Comparison of ENCODE assay signal across 1 cellular context in the genomic region with DNA sequence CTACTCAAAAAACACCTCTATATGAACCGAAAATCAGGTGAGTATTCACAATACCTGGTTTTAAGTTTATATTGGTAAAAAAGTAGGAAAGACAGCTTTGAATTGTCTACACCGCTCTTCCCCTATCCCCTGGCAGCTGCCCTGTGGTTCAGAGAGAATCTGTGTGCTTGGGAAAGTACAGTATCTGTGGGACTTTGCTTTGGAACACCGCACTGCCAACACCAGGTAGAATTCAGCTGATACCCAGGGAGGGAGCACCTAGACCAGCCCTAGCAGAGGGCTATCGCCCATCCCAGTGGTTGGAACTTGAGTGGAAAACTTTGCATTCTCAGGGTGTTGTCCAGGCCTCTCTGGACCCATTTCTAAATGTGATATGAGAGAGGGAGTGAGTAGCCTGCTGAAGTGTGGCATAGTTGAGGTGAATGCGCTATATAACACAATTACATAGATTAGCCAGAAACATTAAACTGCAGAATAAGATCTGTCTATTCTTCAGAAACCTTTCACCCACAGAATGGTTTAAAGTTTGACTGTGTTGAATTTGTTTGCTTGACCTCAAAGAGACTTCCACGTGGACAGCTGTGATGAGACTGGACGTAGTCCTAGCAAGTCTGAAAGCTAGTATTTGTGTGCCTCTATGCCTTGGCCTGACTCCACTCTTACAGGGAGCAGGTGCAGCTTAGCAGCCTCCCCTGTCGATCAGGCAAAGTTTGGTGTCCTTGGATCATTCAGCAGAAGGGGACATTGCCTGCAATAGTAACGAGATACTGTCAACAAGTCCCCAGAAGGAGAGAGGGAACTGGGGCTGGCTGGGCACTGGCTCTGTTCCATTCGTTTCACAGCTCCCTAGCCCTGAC.
A peak's percentile ranks its signal among the peaks of the same experiment; 100 is the strongest.
TF ChIP-seq lines count a peak whose summit lies in the region.

No MANE protein-coding gene starts in this region.

TF ChIP-seq in HepG2, 621 proteins besides CTCF, POLR2A, EP300 and RAD21 (continued from another document and continues in another):
- TF ChIP-seq ZNF839 (CRISPR knock-in tag; IDR thresholded peaks at IDR 0.05; ENCODE audit: borderline replicate concordance) (no peak), ZNF350 (CRISPR knock-in tag; IDR thresholded peaks at IDR 0.05; ENCODE audit: borderline replicate concordance, low read depth) (peak; percentile 66; the same call in 1 of the 2 replicates), ZNF562 (CRISPR knock-in tag; IDR thresholded peaks at IDR 0.05; ENCODE audit: borderline replicate concordance) (no peak), TCF7L2 (IDR thresholded peaks at IDR 0.05; ENCODE audit: low read depth, low read length) (no peak), ZZZ3 (CRISPR knock-in tag; IDR thresholded peaks at IDR 0.05; ENCODE audit: borderline replicate concordance) (no peak), PITX1 (CRISPR knock-in tag; IDR thresholded peaks at IDR 0.05) (peak; percentile 66; the same call in 1 of the 2 replicates), SKI (IDR thresholded peaks at IDR 0.05; ENCODE audit: partially characterized antibody) (no peak), ZNF432 (CRISPR knock-in tag; IDR thresholded peaks at IDR 0.05; ENCODE audit: borderline replicate concordance) (no peak), ZNF878 (CRISPR knock-in tag; IDR thresholded peaks at IDR 0.05) (no peak), NFYB (CRISPR knock-in tag; IDR thresholded peaks at IDR 0.05) (no peak), PTBP1 (IDR thresholded peaks at IDR 0.05; ENCODE audit: low read depth, low read length, poor library complexity, severe bottlenecking) (no peak), CCAR2 (optimal IDR thresholded peaks at IDR 0.05; ENCODE audit: low read depth, low read length) (no peak), ATF7-NPFF (CRISPR knock-in tag; IDR thresholded peaks at IDR 0.05; ENCODE audit: low read depth) (no peak), ZNF782 (CRISPR knock-in tag; IDR thresholded peaks at IDR 0.05; ENCODE audit: borderline replicate concordance) (peak; percentile 62; the same call in 1 of the 2 replicates), HOXA3 (CRISPR knock-in tag; IDR thresholded peaks at IDR 0.05) (peak; percentile 67; the same call in 1 of the 2 replicates), ZIK1 (CRISPR knock-in tag; IDR thresholded peaks at IDR 0.05; ENCODE audit: borderline replicate concordance, low read depth) (peak; percentile 71; the same call in 1 of the 2 replicates), TSC22D2 (CRISPR knock-in tag; IDR thresholded peaks at IDR 0.05; ENCODE audit: borderline replicate concordance) (peak; percentile 30; the same call in 1 of the 2 replicates), ASH2L (IDR thresholded peaks at IDR 0.05; ENCODE audit: insufficient read length, low read depth, low read length) (no peak), RBFOX2 (IDR thresholded peaks at IDR 0.05; ENCODE audit: low read depth, low read length) (no peak), ZSCAN12 (CRISPR knock-in tag; IDR thresholded peaks at IDR 0.05) (no peak), ZFP36 (IDR thresholded peaks at IDR 0.05; ENCODE audit: borderline replicate concordance, low read depth, low read length, partially characterized antibody) (no peak), ATF7 (IDR thresholded peaks at IDR 0.05) (no peak), ATF7 (CRISPR knock-in tag; IDR thresholded peaks at IDR 0.05) (no peak), ZNF451 (CRISPR knock-in tag; IDR thresholded peaks at IDR 0.05) (no peak), ZSCAN29 (CRISPR knock-in tag; conservative IDR thresholded peaks at IDR 0.05) (no peak)
- TF ChIP-seq, protein P1, sequence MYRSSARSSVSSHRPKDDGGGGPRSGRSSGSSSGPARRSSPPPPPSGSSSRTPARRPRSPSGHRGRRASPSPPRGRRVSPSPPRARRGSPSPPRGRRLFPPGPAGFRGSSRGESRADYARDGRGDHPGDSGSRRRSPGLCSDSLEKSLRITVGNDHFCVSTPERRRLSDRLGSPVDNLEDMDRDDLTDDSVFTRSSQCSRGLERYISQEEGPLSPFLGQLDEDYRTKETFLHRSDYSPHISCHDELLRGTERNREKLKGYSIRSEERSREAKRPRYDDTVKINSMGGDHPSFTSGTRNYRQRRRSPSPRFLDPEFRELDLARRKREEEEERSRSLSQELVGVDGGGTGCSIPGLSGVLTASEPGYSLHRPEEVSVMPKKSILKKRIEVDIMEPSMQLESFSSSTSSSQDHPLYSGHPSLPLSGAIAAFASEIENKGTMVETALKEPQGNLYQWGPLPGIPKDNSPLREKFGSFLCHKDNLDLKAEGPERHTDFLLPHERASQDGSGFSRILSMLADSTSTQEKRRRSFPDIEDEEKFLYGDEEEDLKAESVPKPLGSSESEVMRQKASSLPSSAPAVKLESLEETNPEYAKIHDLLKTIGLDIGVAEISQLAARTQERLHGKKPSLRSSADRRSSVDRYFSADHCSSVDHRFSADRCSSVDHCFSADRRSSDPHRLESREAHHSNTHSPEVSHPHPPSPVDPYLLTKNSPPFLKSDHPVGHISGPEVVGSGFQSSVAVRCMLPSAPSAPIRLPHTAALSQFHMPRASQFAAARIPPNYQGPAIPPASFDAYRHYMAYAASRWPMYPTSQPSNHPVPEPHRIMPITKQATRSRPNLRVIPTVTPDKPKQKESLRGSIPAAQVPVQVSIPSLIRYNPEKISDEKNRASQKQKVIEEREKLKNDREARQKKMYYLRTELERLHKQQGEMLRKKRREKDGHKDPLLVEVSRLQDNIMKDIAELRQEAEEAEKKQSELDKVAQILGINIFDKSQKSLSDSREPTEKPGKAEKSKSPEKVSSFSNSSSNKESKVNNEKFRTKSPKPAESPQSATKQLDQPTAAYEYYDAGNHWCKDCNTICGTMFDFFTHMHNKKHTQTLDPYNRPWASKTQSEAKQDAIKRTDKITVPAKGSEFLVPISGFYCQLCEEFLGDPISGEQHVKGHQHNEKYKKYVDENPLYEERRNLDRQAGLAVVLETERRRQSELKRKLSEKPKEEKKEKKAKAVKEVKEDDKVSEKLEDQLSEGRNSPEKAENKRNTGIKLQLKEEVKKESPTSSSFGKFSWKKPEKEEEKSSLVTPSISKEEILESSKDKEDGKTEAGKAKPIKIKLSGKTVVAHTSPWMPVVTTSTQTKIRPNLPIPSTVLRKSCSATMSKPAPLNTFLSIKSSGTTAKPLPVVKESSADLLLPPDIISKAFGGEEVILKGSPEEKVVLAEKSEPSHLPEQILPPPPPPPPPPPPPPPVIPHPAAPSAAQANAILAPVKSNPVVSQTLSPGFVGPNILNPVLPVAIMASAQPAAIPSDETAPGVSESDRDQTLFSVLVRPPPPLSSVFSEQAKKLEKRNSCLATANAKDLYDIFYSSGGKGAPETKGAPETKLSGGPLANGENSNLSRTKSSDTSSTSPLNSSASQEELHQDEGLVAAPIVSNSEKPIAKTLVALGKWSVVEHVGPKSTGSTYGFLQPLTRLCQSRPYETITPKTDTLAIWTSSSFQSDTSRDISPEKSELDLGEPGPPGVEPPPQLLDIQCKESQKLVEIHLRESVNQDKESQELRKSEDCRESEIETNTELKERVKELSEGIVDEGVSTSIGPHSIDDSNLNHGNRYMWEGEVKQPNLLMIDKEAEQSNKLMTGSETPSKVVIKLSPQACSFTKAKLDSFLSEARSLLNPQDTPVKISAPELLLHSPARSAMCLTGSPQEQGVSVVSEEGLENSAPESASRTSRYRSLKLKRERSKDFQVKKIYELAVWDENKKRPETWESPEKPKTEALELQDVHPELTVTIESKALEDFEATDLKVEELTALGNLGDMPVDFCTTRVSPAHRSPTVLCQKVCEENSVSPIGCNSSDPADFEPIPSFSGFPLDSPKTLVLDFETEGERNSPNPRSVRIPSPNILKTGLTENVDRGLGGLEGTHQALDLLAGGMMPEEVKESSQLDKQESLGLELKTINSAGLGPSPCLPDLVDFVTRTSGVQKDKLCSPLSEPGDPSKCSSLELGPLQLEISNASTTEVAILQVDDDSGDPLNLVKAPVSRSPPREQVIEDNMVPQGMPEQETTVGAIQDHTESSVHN (CRISPR knock-in tag; IDR thresholded peaks at IDR 0.05): no peak
- TF ChIP-seq, protein P2, sequence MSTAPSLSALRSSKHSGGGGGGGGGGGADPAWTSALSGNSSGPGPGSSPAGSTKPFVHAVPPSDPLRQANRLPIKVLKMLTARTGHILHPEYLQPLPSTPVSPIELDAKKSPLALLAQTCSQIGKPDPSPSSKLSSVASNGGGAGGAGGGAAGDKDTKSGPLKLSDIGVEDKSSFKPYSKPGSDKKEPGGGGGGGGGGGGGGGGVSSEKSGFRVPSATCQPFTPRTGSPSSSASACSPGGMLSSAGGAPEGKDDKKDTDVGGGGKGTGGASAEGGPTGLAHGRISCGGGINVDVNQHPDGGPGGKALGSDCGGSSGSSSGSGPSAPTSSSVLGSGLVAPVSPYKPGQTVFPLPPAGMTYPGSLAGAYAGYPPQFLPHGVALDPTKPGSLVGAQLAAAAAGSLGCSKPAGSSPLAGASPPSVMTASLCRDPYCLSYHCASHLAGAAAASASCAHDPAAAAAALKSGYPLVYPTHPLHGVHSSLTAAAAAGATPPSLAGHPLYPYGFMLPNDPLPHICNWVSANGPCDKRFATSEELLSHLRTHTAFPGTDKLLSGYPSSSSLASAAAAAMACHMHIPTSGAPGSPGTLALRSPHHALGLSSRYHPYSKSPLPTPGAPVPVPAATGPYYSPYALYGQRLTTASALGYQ (CRISPR knock-in tag; IDR thresholded peaks at IDR 0.05): no peak
- TF ChIP-seq, protein P3, sequence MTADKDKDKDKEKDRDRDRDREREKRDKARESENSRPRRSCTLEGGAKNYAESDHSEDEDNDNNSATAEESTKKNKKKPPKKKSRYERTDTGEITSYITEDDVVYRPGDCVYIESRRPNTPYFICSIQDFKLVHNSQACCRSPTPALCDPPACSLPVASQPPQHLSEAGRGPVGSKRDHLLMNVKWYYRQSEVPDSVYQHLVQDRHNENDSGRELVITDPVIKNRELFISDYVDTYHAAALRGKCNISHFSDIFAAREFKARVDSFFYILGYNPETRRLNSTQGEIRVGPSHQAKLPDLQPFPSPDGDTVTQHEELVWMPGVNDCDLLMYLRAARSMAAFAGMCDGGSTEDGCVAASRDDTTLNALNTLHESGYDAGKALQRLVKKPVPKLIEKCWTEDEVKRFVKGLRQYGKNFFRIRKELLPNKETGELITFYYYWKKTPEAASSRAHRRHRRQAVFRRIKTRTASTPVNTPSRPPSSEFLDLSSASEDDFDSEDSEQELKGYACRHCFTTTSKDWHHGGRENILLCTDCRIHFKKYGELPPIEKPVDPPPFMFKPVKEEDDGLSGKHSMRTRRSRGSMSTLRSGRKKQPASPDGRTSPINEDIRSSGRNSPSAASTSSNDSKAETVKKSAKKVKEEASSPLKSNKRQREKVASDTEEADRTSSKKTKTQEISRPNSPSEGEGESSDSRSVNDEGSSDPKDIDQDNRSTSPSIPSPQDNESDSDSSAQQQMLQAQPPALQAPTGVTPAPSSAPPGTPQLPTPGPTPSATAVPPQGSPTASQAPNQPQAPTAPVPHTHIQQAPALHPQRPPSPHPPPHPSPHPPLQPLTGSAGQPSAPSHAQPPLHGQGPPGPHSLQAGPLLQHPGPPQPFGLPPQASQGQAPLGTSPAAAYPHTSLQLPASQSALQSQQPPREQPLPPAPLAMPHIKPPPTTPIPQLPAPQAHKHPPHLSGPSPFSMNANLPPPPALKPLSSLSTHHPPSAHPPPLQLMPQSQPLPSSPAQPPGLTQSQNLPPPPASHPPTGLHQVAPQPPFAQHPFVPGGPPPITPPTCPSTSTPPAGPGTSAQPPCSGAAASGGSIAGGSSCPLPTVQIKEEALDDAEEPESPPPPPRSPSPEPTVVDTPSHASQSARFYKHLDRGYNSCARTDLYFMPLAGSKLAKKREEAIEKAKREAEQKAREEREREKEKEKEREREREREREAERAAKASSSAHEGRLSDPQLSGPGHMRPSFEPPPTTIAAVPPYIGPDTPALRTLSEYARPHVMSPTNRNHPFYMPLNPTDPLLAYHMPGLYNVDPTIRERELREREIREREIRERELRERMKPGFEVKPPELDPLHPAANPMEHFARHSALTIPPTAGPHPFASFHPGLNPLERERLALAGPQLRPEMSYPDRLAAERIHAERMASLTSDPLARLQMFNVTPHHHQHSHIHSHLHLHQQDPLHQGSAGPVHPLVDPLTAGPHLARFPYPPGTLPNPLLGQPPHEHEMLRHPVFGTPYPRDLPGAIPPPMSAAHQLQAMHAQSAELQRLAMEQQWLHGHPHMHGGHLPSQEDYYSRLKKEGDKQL (CRISPR knock-in tag; IDR thresholded peaks at IDR 0.05; ENCODE audit: low read depth): no peak
- TF ChIP-seq, protein P4, sequence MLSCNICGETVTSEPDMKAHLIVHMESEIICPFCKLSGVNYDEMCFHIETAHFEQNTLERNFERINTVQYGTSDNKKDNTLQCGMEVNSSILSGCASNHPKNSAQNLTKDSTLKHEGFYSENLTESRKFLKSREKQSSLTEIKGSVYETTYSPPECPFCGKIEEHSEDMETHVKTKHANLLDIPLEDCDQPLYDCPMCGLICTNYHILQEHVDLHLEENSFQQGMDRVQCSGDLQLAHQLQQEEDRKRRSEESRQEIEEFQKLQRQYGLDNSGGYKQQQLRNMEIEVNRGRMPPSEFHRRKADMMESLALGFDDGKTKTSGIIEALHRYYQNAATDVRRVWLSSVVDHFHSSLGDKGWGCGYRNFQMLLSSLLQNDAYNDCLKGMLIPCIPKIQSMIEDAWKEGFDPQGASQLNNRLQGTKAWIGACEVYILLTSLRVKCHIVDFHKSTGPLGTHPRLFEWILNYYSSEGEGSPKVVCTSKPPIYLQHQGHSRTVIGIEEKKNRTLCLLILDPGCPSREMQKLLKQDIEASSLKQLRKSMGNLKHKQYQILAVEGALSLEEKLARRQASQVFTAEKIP (CRISPR knock-in tag; IDR thresholded peaks at IDR 0.05; ENCODE audit: borderline replicate concordance): no peak
- TF ChIP-seq, protein P5, sequence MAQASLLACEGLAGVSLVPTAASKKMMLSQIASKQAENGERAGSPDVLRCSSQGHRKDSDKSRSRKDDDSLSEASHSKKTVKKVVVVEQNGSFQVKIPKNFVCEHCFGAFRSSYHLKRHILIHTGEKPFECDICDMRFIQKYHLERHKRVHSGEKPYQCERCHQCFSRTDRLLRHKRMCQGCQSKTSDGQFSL (CRISPR knock-in tag; IDR thresholded peaks at IDR 0.05): no peak
- TF ChIP-seq, protein P6, sequence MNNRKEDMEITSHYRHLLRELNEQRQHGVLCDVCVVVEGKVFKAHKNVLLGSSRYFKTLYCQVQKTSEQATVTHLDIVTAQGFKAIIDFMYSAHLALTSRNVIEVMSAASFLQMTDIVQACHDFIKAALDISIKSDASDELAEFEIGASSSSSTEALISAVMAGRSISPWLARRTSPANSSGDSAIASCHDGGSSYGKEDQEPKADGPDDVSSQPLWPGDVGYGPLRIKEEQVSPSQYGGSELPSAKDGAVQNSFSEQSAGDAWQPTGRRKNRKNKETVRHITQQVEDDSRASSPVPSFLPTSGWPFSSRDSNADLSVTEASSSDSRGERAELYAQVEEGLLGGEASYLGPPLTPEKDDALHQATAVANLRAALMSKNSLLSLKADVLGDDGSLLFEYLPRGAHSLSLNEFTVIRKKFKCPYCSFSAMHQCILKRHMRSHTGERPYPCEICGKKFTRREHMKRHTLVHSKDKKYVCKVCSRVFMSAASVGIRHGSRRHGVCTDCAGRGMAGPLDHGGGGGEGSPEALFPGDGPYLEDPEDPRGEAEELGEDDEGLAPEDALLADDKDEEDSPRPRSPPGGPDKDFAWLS (CRISPR knock-in tag; IDR thresholded peaks at IDR 0.05; ENCODE audit: borderline replicate concordance): no peak
- TF ChIP-seq, protein P7, sequence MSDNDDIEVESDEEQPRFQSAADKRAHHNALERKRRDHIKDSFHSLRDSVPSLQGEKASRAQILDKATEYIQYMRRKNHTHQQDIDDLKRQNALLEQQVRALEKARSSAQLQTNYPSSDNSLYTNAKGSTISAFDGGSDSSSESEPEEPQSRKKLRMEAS (IDR thresholded peaks at IDR 0.05): peak; percentile 97
- TF ChIP-seq, protein P8, sequence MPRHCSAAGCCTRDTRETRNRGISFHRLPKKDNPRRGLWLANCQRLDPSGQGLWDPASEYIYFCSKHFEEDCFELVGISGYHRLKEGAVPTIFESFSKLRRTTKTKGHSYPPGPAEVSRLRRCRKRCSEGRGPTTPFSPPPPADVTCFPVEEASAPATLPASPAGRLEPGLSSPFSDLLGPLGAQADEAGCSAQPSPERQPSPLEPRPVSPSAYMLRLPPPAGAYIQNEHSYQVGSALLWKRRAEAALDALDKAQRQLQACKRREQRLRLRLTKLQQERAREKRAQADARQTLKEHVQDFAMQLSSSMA (CRISPR knock-in tag; IDR thresholded peaks at IDR 0.05): peak; percentile 79
